In the genomic region with DNA sequence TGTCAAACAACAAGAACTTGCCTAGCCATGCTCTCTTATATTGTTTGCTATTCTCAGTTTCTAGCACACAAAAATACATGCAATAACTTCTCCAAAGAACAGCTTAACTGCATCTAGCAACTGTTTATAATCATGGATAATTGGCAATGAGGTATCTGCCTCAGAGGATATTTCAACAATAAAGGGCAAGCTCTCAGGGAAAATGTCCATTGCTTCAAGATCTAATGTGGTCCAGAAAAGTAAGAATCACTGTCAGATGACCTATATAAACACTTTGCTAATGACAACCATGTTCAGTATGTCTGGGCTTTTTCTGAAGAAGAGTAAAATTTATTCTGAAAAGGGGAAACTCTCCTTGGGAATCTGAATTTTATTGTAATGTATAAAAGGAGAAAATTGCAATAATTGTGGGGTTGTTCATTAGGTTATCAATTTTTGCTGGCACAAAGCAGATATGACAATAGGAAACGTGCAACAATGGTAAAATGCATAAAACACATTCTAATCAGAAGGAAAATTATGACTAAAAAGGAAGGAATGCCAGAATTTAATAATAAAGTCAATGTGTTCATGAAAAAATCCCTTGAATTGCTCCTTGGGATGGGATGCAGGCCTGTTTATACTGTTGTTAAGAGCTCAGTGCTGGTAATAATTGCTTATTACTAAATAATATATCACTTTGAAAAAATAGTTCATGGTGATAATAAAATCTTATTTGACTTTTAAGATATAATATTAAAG, we compare ENCODE assay signal across 15 cellular contexts.
"Had no signal": no experiment of that assay in that cellular context is flagged by ENCODE, and none has a peak within 500 bp of the region (broad histone marks: within the 10 kb centered on the region; RNA-seq: fewer than 3 reads in every experiment).

No MANE protein-coding gene starts in this region.

- H3K9me3 Mint-ChIP-seq: activated naive CD4-positive, alpha-beta T cell treated with anti-CD3 and anti-CD28 coated beads, Interleukin-2, amount 50 U/mL, for 24 hours had no signal

- H3K27me3 ChIP-seq: tibial nerve had no signal

- H3K27ac Mint-ChIP-seq: activated naive CD4-positive, alpha-beta T cell treated with anti-CD3 and anti-CD28 coated beads, Interleukin-2, amount 50 U/mL, for 24 hours; naive thymus-derived CD4-positive, alpha-beta T cell had no signal

- FAIRE-seq: keratinocyte had no signal

- H3K4me3 ChIP-seq: mucosa of descending colon, skin epidermis, tibial nerve had no signal

- H3K9me3 ChIP-seq: mucosa of descending colon, tibial nerve had no signal

- H3K4me1 Mint-ChIP-seq: activated naive CD4-positive, alpha-beta T cell treated with anti-CD3 and anti-CD28 coated beads, Interleukin-2, amount 50 U/mL, for 24 hours had no signal

- DNase-seq: activated CD4-positive, CD25-positive, alpha-beta regulatory T cell treated with anti-CD3 and anti-CD28 coated beads, Interleukin-2, amount 50 U/mL, for 72 hours; activated T-cell treated with anti-CD3 and anti-CD28 coated beads, Interleukin-2, amount 50 U/mL, for 1 hour; caudate nucleus; effector CD4-positive, alpha-beta T cell; mucosa of descending colon; naive thymus-derived CD4-positive, alpha-beta T cell; stimulated activated CD4-positive, alpha-beta T cell treated with anti-CD3 and anti-CD28 coated beads, Interleukin-4, amount 100 ng/mL, for 24 hours; stimulated activated naive CD4-positive, alpha-beta T cell treated with Interleukin-2 at 50 U/mL for 16 hours; substantia nigra; T-helper 1 cell; T1000 had no signal

- H3K27me3 Mint-ChIP-seq: activated naive CD4-positive, alpha-beta T cell treated with anti-CD3 and anti-CD28 coated beads, Interleukin-2, amount 50 U/mL, for 24 hours; naive thymus-derived CD4-positive, alpha-beta T cell had no signal

- H3K4me3 Mint-ChIP-seq: activated naive CD4-positive, alpha-beta T cell treated with anti-CD3 and anti-CD28 coated beads, Interleukin-2, amount 50 U/mL, for 24 hours; naive thymus-derived CD4-positive, alpha-beta T cell had no signal
